8 cellular contexts compared by ENCODE assay signal in genomic region chr11:6474423-6474792, GRCh38. TPM values are rescaled to one million over a fixed set of nuclear protein-coding genes. Genes with fewer than 3 reads are reported as not detected.
DNase-seq lines count a peak whose midpoint lies in the region; ATAC-seq, FAIRE-seq and TF ChIP-seq lines count a peak whose summit lies in the region.

No MANE protein-coding gene starts in this region.

- WGBS in K562 (ENCODE audit: insufficient coverage, low coverage, missing lambda C conversion rate), result 29% methylated on average over 6 of the region's 6 CpGs
- WGBS in lung, 2 donors, result 38 to 39% methylated on average over 6 of the region's 6 CpGs
- WGBS in transverse colon (ENCODE audit: low coverage in 1 of 2), 2 donors, result 18% methylated on average over 6 of the region's 6 CpGs; no CpG with 5 or more reads in 1 of the 2 donors

- H3K9ac ChIP-seq in K562 (ENCODE audit: insufficient read depth in 1 of 2, low read depth in 2 of 2, low read length in 2 of 2), result peak overlapping the region; percentile 58 to 88; a peak in 3 of 4 replicates

- DNase-seq in activated naive CD4-positive, alpha-beta T cell treated with anti-CD3 and anti-CD28 coated beads for 36 hours, result no peak
- DNase-seq in activated naive CD4-positive, alpha-beta T cell treated with anti-CD3 and anti-CD28 coated beads, Interleukin-2, amount 50 U/mL, for 16 hours, result no peak
- DNase-seq in K562 (ENCODE audit: extremely low read depth in 1 of 4, low spot score in 3 of 4) (no peak), lung (ENCODE audit: low spot score) (no peak), transverse colon (no peak), NCI-H2081 treated with DMSO at 0.1 percent for 48 hours (lab: John Stamatoyannopoulos, UW) (no peak), RKO (ENCODE audit: low spot score) (no peak)

- H3K27me3 ChIP-seq in K562 (ENCODE audit: control insufficient read depth in 2 of 2, insufficient read depth in 2 of 2, low read length in 2 of 2) (no peaks in the 10 kb centered on the region), lung (ENCODE audit: control insufficient read depth, insufficient read depth) (no peaks in the 10 kb centered on the region), transverse colon (no peaks in the 10 kb centered on the region)

- no peak for TF ChIP-seq EP300 in K562 (IDR thresholded peaks at IDR 0.05; ENCODE audit: low read length)
- no peak for TF ChIP-seq EP300 in transverse colon (IDR thresholded peaks at IDR 0.05; ENCODE audit: low read depth)

- no peaks in the 10 kb centered on the region for H3K27me3 Mint-ChIP-seq in activated naive CD4-positive, alpha-beta T cell treated with anti-CD3 and anti-CD28 coated beads for 36 hours (ENCODE audit: low read depth)

- intact Hi-C loops in activated naive CD4-positive, alpha-beta T cell treated with anti-CD3 and anti-CD28 coated beads for 36 hours (cut with micrococcal nuclease), result loop anchor here (1.0 kb wide), 1 partner anchor 265 kb away; no protein-coding TSS in a partner anchor
- intact Hi-C loops in K562 (cut with micrococcal nuclease), result loop anchor here (2.0 kb wide), 1 partner anchor 128 kb away; the partner anchor contains the start of genes ILK and RRP8
- intact Hi-C loops in transverse colon (cut with DNase I; ENCODE audit: low total_unique reads), result no loop called here

- H3K36me3 Mint-ChIP-seq in activated naive CD4-positive, alpha-beta T cell treated with anti-CD3 and anti-CD28 coated beads for 36 hours (ENCODE audit: low read depth), result peaks cover 5% of the 10 kb centered on the region

- H3K4me1 ChIP-seq in K562 (replicated peaks in 1 of 2; ENCODE audit: control insufficient read depth in 2 of 2, insufficient read depth in 2 of 2, low read length in 2 of 2) (peaks cover 13 to 15% of the 10 kb centered on the region in 2 experiments; a peak in 4 of 5 replicates), lung (ENCODE audit: control insufficient read depth in 2 of 2, insufficient read depth in 2 of 2, low read length in 2 of 2) (peaks cover 0 to 3% of the 10 kb centered on the region in 2 donors), transverse colon (peaks cover 17 to 54% (median 41%) of the 10 kb centered on the region in 4 donors)

- in situ Hi-C loops in K562 (cut with MboI) (no loop called here), transverse colon (cut with MboI; ENCODE audit: low pct_ligation_motif_present in 1 of 4, low pct_unique_long_range_greater_than_20kb in 1 of 4, low sequenced_read_pairs in 3 of 4) (loop anchor here in 1 of 4 donors (10.0 kb wide), 1 partner anchor 130 kb away; the partner anchor contains the start of genes ILK and RRP8)

- H3K4me2 ChIP-seq in K562 (ENCODE audit: insufficient read depth, low read length), result peak overlapping the region; percentile 72

- H3K4me3 Mint-ChIP-seq in activated naive CD4-positive, alpha-beta T cell treated with anti-CD3 and anti-CD28 coated beads for 36 hours, result peak overlapping the region; percentile 68

- H3K36me3 ChIP-seq in K562 (ENCODE audit: control insufficient read depth, insufficient read depth, low read length) (peaks cover 33% of the 10 kb centered on the region; the same call in 2 of the 3 replicates), lung (ENCODE audit: control insufficient read depth in 2 of 2, insufficient read depth in 2 of 2, low read length in 2 of 2) (peaks cover 0 to 22% of the 10 kb centered on the region in 2 donors), transverse colon (peaks cover 0 to 9% (median 0%) of the 10 kb centered on the region in 4 donors)

- H3K4me3 ChIP-seq in K562 (peak overlapping the region; percentile 65), lung (no peak overlapping the region), transverse colon (peak overlapping the region in 3 of 4 donors; percentile 55 to 75 (median 69))

- no peak for TF ChIP-seq RAD21 in K562 (CRISPR knock-in tag; conservative IDR thresholded peaks at IDR 0.05 in 1 of 2, IDR thresholded peaks at IDR 0.05 in 1 of 2)

- H3K9me3 Mint-ChIP-seq in activated naive CD4-positive, alpha-beta T cell treated with anti-CD3 and anti-CD28 coated beads for 36 hours, result no peaks in the 10 kb centered on the region

- peaks cover 7% of the 10 kb centered on the region; the same call in 2 of the 3 replicates for H3K79me2 ChIP-seq in K562 (ENCODE audit: control insufficient read depth, insufficient read depth, low read length)

- peaks cover 23% of the 10 kb centered on the region for H3K4me1 Mint-ChIP-seq in activated naive CD4-positive, alpha-beta T cell treated with anti-CD3 and anti-CD28 coated beads for 36 hours (ENCODE audit: low read depth)

- no peak for FAIRE-seq in K562 (lab: Jason Lieb, UNC)

- H3K27ac Mint-ChIP-seq in activated naive CD4-positive, alpha-beta T cell treated with anti-CD3 and anti-CD28 coated beads for 36 hours, result no peak overlapping the region

- TF ChIP-seq POLR2A in K562 (conservative IDR thresholded peaks at IDR 0.05) (no peak), transverse colon (IDR thresholded peaks at IDR 0.05) (peak; percentile 0)

- ATAC-seq in K562, result no peak; the same call in 1 of the 3 replicates
- ATAC-seq in lung (ENCODE audit: insufficient read depth, low FRiP score), result no peak
- ATAC-seq in GM21381 (IDR thresholded peaks at IDR 0.05; ENCODE audit: unreplicated experiment), result no peak

- H4K20me1 ChIP-seq in K562 (replicated peaks; ENCODE audit: control insufficient read depth, insufficient read depth, low read length), result no peaks in the 10 kb centered on the region

- H3K9me3 ChIP-seq in K562 (replicated peaks; ENCODE audit: control insufficient read depth, insufficient read depth, low read depth, low read length), result no peaks in the 10 kb centered on the region
- H3K9me3 ChIP-seq in lung (ENCODE audit: control insufficient read depth in 2 of 2, insufficient read depth in 1 of 2, low read length in 1 of 2), result no peaks in the 10 kb centered on the region
- no peaks in the 10 kb centered on the region for H3K9me3 ChIP-seq in transverse colon

- no peaks in the 10 kb centered on the region for H3K9me1 ChIP-seq in K562 (ENCODE audit: control insufficient read depth, insufficient read depth, low read length)

- POLR2A ChIA-PET in K562 (lab: Yijun Ruan, JAX), result interaction anchor here (0.6 to 2.7 kb wide), 6 partner anchors 10 to 969 kb away, joined by 3 to 12 read pairs (median 4); partner anchors contain the start of gene DNHD1

- TF ChIP-seq CTCF in K562 (IDR thresholded peaks at IDR 0.05 in 2 of 3, conservative IDR thresholded peaks at IDR 0.05 in 1 of 3; ENCODE audit: insufficient read depth in 2 of 3, low read depth in 1 of 3, low read length in 3 of 3) (no peak; a peak in 1 of 6 replicates), lung (IDR thresholded peaks at IDR 0.05; ENCODE audit: control extremely low read depth, extremely low read depth) (no peak), transverse colon (IDR thresholded peaks at IDR 0.05) (peak in 1 of 5 experiments; percentile 4)

- CTCF ChIA-PET in activated naive CD4-positive, alpha-beta T cell treated with anti-CD3 and anti-CD28 coated beads for 36 hours (lab: Charles Lee), result interaction anchor here (1.6 to 2.1 kb wide), 2 partner anchors 31 to 96 kb away, joined by 9 to 12 read pairs; no protein-coding TSS in a partner anchor
- CTCF ChIA-PET in K562 (lab: Yijun Ruan, JAX; ENCODE audit: low intra/inter-chr PET ratio), result no interaction called here

- H2AFZ ChIP-seq in K562 (ENCODE audit: low read depth, low read length), result peak overlapping the region; percentile 76

- peak overlapping the region; percentile 41 for H3K27ac ChIP-seq in K562 (ENCODE audit: extremely low read depth, low read depth, low read length)
- peak overlapping the region; percentile 82 to 95 for H3K27ac ChIP-seq in lung (ENCODE audit: low read depth in 1 of 2, low read length in 1 of 2)
- peak overlapping the region; percentile 92 to 99 (median 97) for H3K27ac ChIP-seq in transverse colon

- no TSS peak for BruUV-seq in K562 (replicated peaks; lab: Mats Ljungman, UMichigan)

RNA-seq across cellular contexts. Expression of gene TRIM3, which starts 0.7 kb away (rescaled TPM):
- 1 to 10 TPM; 7.7 to 9.4 TPM for total RNA-seq in activated naive CD4-positive, alpha-beta T cell treated with anti-CD3 and anti-CD28 coated beads for 36 hours
- 19.0 and 30.8 TPM in 2 replicates for total RNA-seq in K562 (2011; cell fraction: chromatin; rRNA removed; ENCODE audit: low replicate concordance)
- total RNA-seq in K562 (2011; cell fraction: nucleolus; rRNA removed), result 22.5 and 25.3 TPM in 2 replicates
- 20.2 and 20.7 TPM in 2 replicates for total RNA-seq in K562 (2011; cell fraction: nucleoplasm; rRNA removed)
- total RNA-seq in K562 (2014; rRNA removed), result 3.0 and 11.6 TPM in 2 replicates
- 2.7 and 3.8 TPM in 2 replicates for total RNA-seq in K562 (2014; rRNA removed; fragmentation: Illumina TruSeq; extraction: Trizol)
- total RNA-seq in K562 (2015; rRNA removed; fragmentation: Illumina TruSeq; extraction: Trizol), result 4.8 and 5.2 TPM in 2 replicates
- 6.4 and 6.8 TPM in 2 replicates for total RNA-seq in K562 (2021)
- polyA plus RNA-seq in K562 (2011; rRNA removed), result 4.8 and 6.2 TPM in 2 replicates
- polyA plus RNA-seq in K562 (2011; cell fraction: cytosol; rRNA removed), result 4.5 and 5.7 TPM in 2 replicates
- polyA plus RNA-seq in K562 (2011; cell fraction: nucleus; rRNA removed), result 36.0 and 59.3 TPM in 2 replicates
- 6.2 and 9.0 TPM in 2 replicates for polyA plus RNA-seq in K562 (2012)
- polyA plus RNA-seq in K562 (2014; fragmentation: Illumina TruSeq; extraction: Trizol), result 4.7 and 5.6 TPM in 2 replicates
- under 1 TPM; 0.45 to 0.81 TPM for polyA plus RNA-seq in K562 (2014; fragmentation: Nextera tagmentation; extraction: Ambion mirVana)
- 9.2 and 10.4 TPM in 2 replicates for polyA plus RNA-seq in K562 (2014; rRNA removed)
- polyA minus RNA-seq in K562 (2011; rRNA and poly(A)+ RNA removed), result 2.7 and 4.7 TPM in 2 replicates
- 1.6 and 1.7 TPM in 2 replicates for polyA minus RNA-seq in K562 (2011; cell fraction: cytosol; rRNA and poly(A)+ RNA removed)
- polyA minus RNA-seq in K562 (2011; cell fraction: nucleus; rRNA and poly(A)+ RNA removed), result 10.3 and 14.0 TPM in 2 replicates
- total RNA-seq in lung, result 10 to 100 TPM; 28.4 to 29.0 TPM
- polyA plus RNA-seq in lung, result 10 to 100 TPM; 15.7 to 16.4 TPM
- 100 to 1,000 TPM in 1 of 4 donors, 10 to 100 TPM in 3; 49.1 to 205 (median 67.9) TPM for total RNA-seq in transverse colon

RNA-seq across cellular contexts. Expression of gene ARFIP2, which starts 6.7 kb away (rescaled TPM):
- total RNA-seq in activated naive CD4-positive, alpha-beta T cell treated with anti-CD3 and anti-CD28 coated beads for 36 hours, result 10 to 100 TPM; 33.5 to 37.9 TPM
- 207 and 353 TPM in 2 replicates for total RNA-seq in K562 (2011; cell fraction: chromatin; rRNA removed; ENCODE audit: low replicate concordance)
- 170 and 195 TPM in 2 replicates for total RNA-seq in K562 (2011; cell fraction: nucleolus; rRNA removed)
- total RNA-seq in K562 (2011; cell fraction: nucleoplasm; rRNA removed), result 211 and 248 TPM in 2 replicates
- 41.0 and 46.7 TPM in 2 replicates for total RNA-seq in K562 (2014; rRNA removed)
- 27.8 and 32.0 TPM in 2 replicates for total RNA-seq in K562 (2014; rRNA removed; fragmentation: Illumina TruSeq; extraction: Trizol)
- 37.6 and 40.8 TPM in 2 replicates for total RNA-seq in K562 (2015; rRNA removed; fragmentation: Illumina TruSeq; extraction: Trizol)
- 42.9 and 46.5 TPM in 2 replicates for total RNA-seq in K562 (2021)
- 74.1 and 84.0 TPM in 2 replicates for polyA plus RNA-seq in K562 (2011; rRNA removed)
- 59.9 and 62.2 TPM in 2 replicates for polyA plus RNA-seq in K562 (2011; cell fraction: cytosol; rRNA removed)
- 334 and 409 TPM in 2 replicates for polyA plus RNA-seq in K562 (2011; cell fraction: nucleus; rRNA removed)
- polyA plus RNA-seq in K562 (2012), result 35.7 and 48.8 TPM in 2 replicates
- polyA plus RNA-seq in K562 (2014; fragmentation: Illumina TruSeq; extraction: Trizol), result 48.5 and 49.3 TPM in 2 replicates
- polyA plus RNA-seq in K562 (2014; fragmentation: Nextera tagmentation; extraction: Ambion mirVana), result 10 to 100 TPM; 11.8 to 14.2 TPM
- polyA plus RNA-seq in K562 (2014; rRNA removed), result 60.0 and 61.0 TPM in 2 replicates
- polyA minus RNA-seq in K562 (2011; rRNA and poly(A)+ RNA removed), result 58.8 and 63.0 TPM in 2 replicates
- 15.8 and 19.7 TPM in 2 replicates for polyA minus RNA-seq in K562 (2011; cell fraction: cytosol; rRNA and poly(A)+ RNA removed)
- polyA minus RNA-seq in K562 (2011; cell fraction: nucleus; rRNA and poly(A)+ RNA removed), result 73.6 and 124 TPM in 2 replicates
- total RNA-seq in lung, result 10 to 100 TPM; 34.0 to 53.7 TPM
- 10 to 100 TPM; 41.9 to 51.1 TPM for polyA plus RNA-seq in lung
- total RNA-seq in transverse colon, result 100 to 1,000 TPM in 1 of 4 donors, 10 to 100 TPM in 3; 77.3 to 110 (median 87.2) TPM

RNA-seq across cellular contexts. Expression of gene TIMM10B, which starts 6.9 kb away (rescaled TPM):
- 10 to 100 TPM; 35.1 to 41.7 TPM for total RNA-seq in activated naive CD4-positive, alpha-beta T cell treated with anti-CD3 and anti-CD28 coated beads for 36 hours
- 128 and 180 TPM in 2 replicates for total RNA-seq in K562 (2011; cell fraction: chromatin; rRNA removed; ENCODE audit: low replicate concordance)
- 109 and 115 TPM in 2 replicates for total RNA-seq in K562 (2011; cell fraction: nucleolus; rRNA removed)
- total RNA-seq in K562 (2011; cell fraction: nucleoplasm; rRNA removed), result 150 and 215 TPM in 2 replicates
- total RNA-seq in K562 (2014; rRNA removed) (43.2 and 48.7 TPM in 2 replicates), K562 (2014; rRNA removed; fragmentation: Illumina TruSeq; extraction: Trizol) (45.7 and 47.5 TPM in 2 replicates), K562 (2015; rRNA removed; fragmentation: Illumina TruSeq; extraction: Trizol) (47.0 and 48.9 TPM in 2 replicates), K562 (2021) (63.0 and 66.0 TPM in 2 replicates), lung (10 to 100 TPM; 31.5 to 43.4 TPM), transverse colon (10 to 100 TPM; 19.1 to 40.2 (median 30.3) TPM)
- polyA plus RNA-seq in K562 (2011; rRNA removed) (78.1 and 83.0 TPM in 2 replicates), K562 (2014; fragmentation: Illumina TruSeq; extraction: Trizol) (48.1 and 57.0 TPM in 2 replicates), K562 (2014; fragmentation: Nextera tagmentation; extraction: Ambion mirVana) (100 to 1,000 TPM; 158 to 163 TPM), K562 (2014; rRNA removed) (54.0 and 64.9 TPM in 2 replicates), lung (10 to 100 TPM; 20.5 to 32.6 TPM)
- polyA plus RNA-seq in K562 (2011; cell fraction: cytosol; rRNA removed), result 82.7 and 87.5 TPM in 2 replicates
- 109 and 128 TPM in 2 replicates for polyA plus RNA-seq in K562 (2011; cell fraction: nucleus; rRNA removed)
- polyA plus RNA-seq in K562 (2012), result 38.6 and 62.9 TPM in 2 replicates
- polyA minus RNA-seq in K562 (2011; rRNA and poly(A)+ RNA removed), result 58.1 and 61.2 TPM in 2 replicates
- polyA minus RNA-seq in K562 (2011; cell fraction: cytosol; rRNA and poly(A)+ RNA removed), result 21.0 and 37.8 TPM in 2 replicates
- polyA minus RNA-seq in K562 (2011; cell fraction: nucleus; rRNA and poly(A)+ RNA removed), result 75.8 and 112 TPM in 2 replicates

RNA-seq across cellular contexts. Expression of gene DNHD1, which starts 22.7 kb away (rescaled TPM):
- total RNA-seq in activated naive CD4-positive, alpha-beta T cell treated with anti-CD3 and anti-CD28 coated beads for 36 hours, result 10 to 100 TPM; 18.2 to 19.3 TPM
- total RNA-seq in K562 (2011; cell fraction: chromatin; rRNA removed; ENCODE audit: low replicate concordance), result 197 and 241 TPM in 2 replicates
- total RNA-seq in K562 (2011; cell fraction: nucleolus; rRNA removed), result 92.7 and 107 TPM in 2 replicates
- 141 and 183 TPM in 2 replicates for total RNA-seq in K562 (2011; cell fraction: nucleoplasm; rRNA removed)
- total RNA-seq in K562 (2014; rRNA removed) (3.0 and 3.8 TPM in 2 replicates), K562 (2014; rRNA removed; fragmentation: Illumina TruSeq; extraction: Trizol) (3.6 and 4.1 TPM in 2 replicates), K562 (2015; rRNA removed; fragmentation: Illumina TruSeq; extraction: Trizol) (3.6 TPM in 2 replicates), K562 (2021) (6.5 and 7.4 TPM in 2 replicates), lung (10 to 100 TPM; 15.2 to 15.6 TPM), transverse colon (10 to 100 TPM; 19.3 to 57.5 (median 34.0) TPM)
- polyA plus RNA-seq in K562 (2011; rRNA removed) (9.7 and 16.7 TPM in 2 replicates), K562 (2014; fragmentation: Illumina TruSeq; extraction: Trizol) (4.8 TPM in 2 replicates), K562 (2014; fragmentation: Nextera tagmentation; extraction: Ambion mirVana) (1 to 10 TPM in 1 of 2 experiments, under 1 TPM in 1; 0.82 to 2.0 TPM), K562 (2014; rRNA removed) (7.1 and 8.4 TPM in 2 replicates), lung (1 to 10 TPM; 4.5 to 8.8 TPM)
- 4.1 and 6.9 TPM in 2 replicates for polyA plus RNA-seq in K562 (2011; cell fraction: cytosol; rRNA removed)
- 123 and 140 TPM in 2 replicates for polyA plus RNA-seq in K562 (2011; cell fraction: nucleus; rRNA removed)
- polyA plus RNA-seq in K562 (2012), result 5.2 and 22.4 TPM in 2 replicates
- polyA minus RNA-seq in K562 (2011; rRNA and poly(A)+ RNA removed), result 24.5 and 30.4 TPM in 2 replicates
- 7.0 and 8.5 TPM in 2 replicates for polyA minus RNA-seq in K562 (2011; cell fraction: cytosol; rRNA and poly(A)+ RNA removed)
- polyA minus RNA-seq in K562 (2011; cell fraction: nucleus; rRNA and poly(A)+ RNA removed), result 26.4 and 49.9 TPM in 2 replicates

RNA-seq across cellular contexts. Expression of gene HPX, which starts 33.6 kb away (rescaled TPM):
- total RNA-seq in activated naive CD4-positive, alpha-beta T cell treated with anti-CD3 and anti-CD28 coated beads for 36 hours, result under 1 TPM in 1 of 2 experiments, not detected in 1; 0.64 TPM
- total RNA-seq in K562 (2011; cell fraction: chromatin; rRNA removed; ENCODE audit: low replicate concordance), result not detected in 2 replicates
- 0.39 and 0.50 TPM in 2 replicates for total RNA-seq in K562 (2011; cell fraction: nucleolus; rRNA removed)
- total RNA-seq in K562 (2011; cell fraction: nucleoplasm; rRNA removed), result 0.37 TPM in 1 of 2 replicates, not detected in the other
- total RNA-seq in K562 (2014; rRNA removed), result 0.49 TPM in 1 of 2 replicates, not detected in the other
- 0.16 and 0.29 TPM in 2 replicates for total RNA-seq in K562 (2014; rRNA removed; fragmentation: Illumina TruSeq; extraction: Trizol)
- 0.14 and 0.15 TPM in 2 replicates for total RNA-seq in K562 (2015; rRNA removed; fragmentation: Illumina TruSeq; extraction: Trizol)
- total RNA-seq in K562 (2021), result 1.2 and 1.4 TPM in 2 replicates
- 0.24 and 0.29 TPM in 2 replicates for polyA plus RNA-seq in K562 (2011; rRNA removed)
- polyA plus RNA-seq in K562 (2011; cell fraction: cytosol; rRNA removed), result 0.56 and 0.61 TPM in 2 replicates
- 0.57 and 0.65 TPM in 2 replicates for polyA plus RNA-seq in K562 (2011; cell fraction: nucleus; rRNA removed)
- polyA plus RNA-seq in K562 (2012), result 0.48 and 0.55 TPM in 2 replicates
- 0.12 and 0.71 TPM in 2 replicates for polyA plus RNA-seq in K562 (2014; fragmentation: Illumina TruSeq; extraction: Trizol)
- under 1 TPM; 0.79 to 0.94 TPM for polyA plus RNA-seq in K562 (2014; fragmentation: Nextera tagmentation; extraction: Ambion mirVana)
- polyA plus RNA-seq in K562 (2014; rRNA removed), result 0.57 and 0.69 TPM in 2 replicates
- 0.24 TPM in 1 of 2 replicates, not detected in the other for polyA minus RNA-seq in K562 (2011; rRNA and poly(A)+ RNA removed)
- polyA minus RNA-seq in K562 (2011; cell fraction: cytosol; rRNA and poly(A)+ RNA removed), result not detected in 2 replicates
- polyA minus RNA-seq in K562 (2011; cell fraction: nucleus; rRNA and poly(A)+ RNA removed), result 0.22 TPM in 1 of 2 replicates, not detected in the other
- 1 to 10 TPM; 2.3 to 3.5 TPM for total RNA-seq in lung
- 1 to 10 TPM in 1 of 2 donors, under 1 TPM in 1; 0.46 to 1.3 TPM for polyA plus RNA-seq in lung
- total RNA-seq in transverse colon, result 1 to 10 TPM in 2 of 4 donors, not detected in 2; 1.8 to 4.6 TPM

Comparison
In these comparisons a context has a peak if more than half of its experiments do, and no peak if none do; other contexts are left out.
1. H3K27ac ChIP-seq: peak in every context shown above with its lines; median percentile 97 in transverse colon; 88 in lung; 41 in K562.